Comparison of ENCODE assay signal across 8 cellular contexts in the genomic region with DNA sequence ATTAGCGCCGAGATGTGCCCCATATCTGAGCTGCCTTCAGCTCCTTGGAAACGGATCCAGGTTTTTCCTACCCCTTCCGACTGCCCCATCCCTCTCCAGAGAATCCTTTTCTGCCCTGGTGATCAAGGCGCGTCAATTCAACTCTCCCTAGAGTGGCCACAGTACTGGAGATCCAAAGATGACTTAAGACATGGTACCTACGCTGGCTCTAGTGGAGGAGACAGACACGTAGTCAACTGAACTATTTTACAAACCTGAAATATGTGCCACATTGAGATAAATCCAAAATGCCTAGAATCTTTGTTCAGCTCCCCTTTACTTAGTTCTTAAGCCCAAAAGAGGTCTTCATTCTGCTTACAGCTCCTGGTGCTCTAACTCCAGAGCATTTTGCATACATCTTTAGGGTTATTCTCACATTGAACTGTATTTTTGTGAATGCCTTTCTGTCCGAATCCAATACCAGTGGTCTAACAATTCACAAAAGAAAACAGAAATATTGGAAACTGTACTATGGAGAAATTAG. TPM values are rescaled to one million over a fixed set of nuclear protein-coding genes. Genes with fewer than 3 reads are reported as not detected.
DNase-seq lines count a peak whose midpoint lies in the region; ATAC-seq and TF ChIP-seq lines count a peak whose summit lies in the region.

No MANE protein-coding gene starts in this region.

- H3K36me3 ChIP-seq in A673 (ENCODE audit: insufficient read depth, low read length, poor library complexity, severe bottlenecking) = no peaks in the 10 kb centered on the region
- peaks cover 9% of the 10 kb centered on the region; the same call in 1 of the 2 replicates for H3K36me3 ChIP-seq in HUES64 (ENCODE audit: insufficient read depth, low read length)
- peaks cover 2 to 3% of the 10 kb centered on the region in 2 donors for H3K36me3 ChIP-seq in mucosa of rectum (ENCODE audit: control insufficient read depth in 2 of 2, insufficient read depth in 2 of 2, low read length in 2 of 2)

- no peak for TF ChIP-seq CTCF in A673 (conservative IDR thresholded peaks at IDR 0.05; ENCODE audit: low read depth, low read length)

- H3K9ac ChIP-seq in HUES64 (ENCODE audit: low read depth, low read length) = peak overlapping the region; percentile 97
- peak overlapping the region; percentile 89 to 98 for H3K9ac ChIP-seq in mucosa of rectum (ENCODE audit: low read depth in 1 of 2, low read length in 2 of 2)

- H3K27me3 ChIP-seq in A673 (replicated peaks; ENCODE audit: insufficient read depth, low read depth, low read length, poor library complexity) (no peaks in the 10 kb centered on the region), HUES64 (ENCODE audit: insufficient read depth, low read length) (no peaks in the 10 kb centered on the region), mucosa of rectum (ENCODE audit: control insufficient read depth in 2 of 2, insufficient read depth in 2 of 2, low read length in 2 of 2) (no peaks in the 10 kb centered on the region)

- intact Hi-C loops in A673 (cut with micrococcal nuclease; ENCODE audit: unreplicated experiment) = no loop called here

- H3K27ac ChIP-seq in A673 (ENCODE audit: low read depth, low read length, poor library complexity, severe bottlenecking) = peak overlapping the region; percentile 94
- peak overlapping the region; percentile 99 for H3K27ac ChIP-seq in HUES64 (ENCODE audit: low read depth, low read length)
- peak overlapping the region; percentile 98 for H3K27ac ChIP-seq in cingulate gyrus (ENCODE audit: low read depth, low read length)
- peak overlapping the region; percentile 98 to 99 for H3K27ac ChIP-seq in mucosa of rectum (ENCODE audit: low read depth in 2 of 2, low read length in 2 of 2)

- 3% methylated on average over 8 of the region's 9 CpGs for WGBS in HUES64

- H3K9me3 ChIP-seq in A673 (ENCODE audit: low read depth, low read length, poor library complexity, severe bottlenecking) = no peaks in the 10 kb centered on the region
- no peaks in the 10 kb centered on the region for H3K9me3 ChIP-seq in HUES64 (ENCODE audit: insufficient read depth, low read depth, low read length)
- H3K9me3 ChIP-seq in mucosa of rectum (ENCODE audit: control insufficient read depth in 2 of 2, low read length in 2 of 2) = no peaks in the 10 kb centered on the region

- BruUV-seq in A673 (replicated peaks; lab: Mats Ljungman, UMichigan) = TSS peak; percentile 91

- CTCF ChIA-PET in A673 (lab: Charles Lee) = no interaction called here

- H3K4me1 ChIP-seq in A673 (ENCODE audit: insufficient read depth, low read length, poor library complexity, severe bottlenecking) (peaks cover 9% of the 10 kb centered on the region), HUES64 (ENCODE audit: insufficient read depth, low read length) (peaks cover 12% of the 10 kb centered on the region), mucosa of rectum (ENCODE audit: control insufficient read depth in 2 of 2, insufficient read depth in 2 of 2, low read length in 2 of 2) (peaks cover 11 to 12% of the 10 kb centered on the region in 2 donors)

- peak; percentile 21 for ATAC-seq in GM21360 (IDR thresholded peaks at IDR 0.05; ENCODE audit: unreplicated experiment)

- peak overlapping the region; percentile 81 for H3K4me3 ChIP-seq in A673 (ENCODE audit: low read depth, low read length, poor library complexity, severe bottlenecking)
- H3K4me3 ChIP-seq in HUES64 (ENCODE audit: low read length) = peak overlapping the region; percentile 86
- peak overlapping the region; percentile 97 to 99 for H3K4me3 ChIP-seq in mucosa of rectum (ENCODE audit: low read length in 2 of 2)

- DNase-seq in A673 (ENCODE audit: low spot score) = no peak
- DNase-seq in activated gamma-delta T cell treated with Interleukin-2 at 50 U/mL for 16 hours = no peak
- no peak for DNase-seq in central memory CD4-positive, alpha-beta T cell
- no peak for DNase-seq in HT-29 (ENCODE audit: low spot score)

- POLR2A ChIA-PET in A673 (lab: Charles Lee; ENCODE audit: low non-redundant PET) = no interaction called here

RNA-seq across cellular contexts. Expression of a gene that starts 0.4 kb away (rescaled TPM):
- total RNA-seq in A673 (2021) = 72.7 and 77.8 TPM in 2 replicates
- 66.3 TPM for polyA plus RNA-seq in HUES64 (2013, experiment 1 of 2)
- polyA plus RNA-seq in HUES64 (2013, experiment 2 of 2) = 65.7 TPM
- total RNA-seq in HT-29 (2014; rRNA removed; shearing (Covaris generic)) = 66.8 and 73.7 TPM in 2 replicates
